1 cellular context compared by ENCODE assay signal in genomic region chr6:145963216-145964068, GRCh38.
TF ChIP-seq lines count a peak whose summit lies in the region.

No MANE protein-coding gene starts in this region.

TF ChIP-seq in GM12878, 131 proteins besides CTCF, POLR2A, EP300 and RAD21:
- 0 out of 2 replicates have a peak, but pooled peaks have one; percentile 17 for TF ChIP-seq TCF12 (IDR thresholded peaks at IDR 0.05; ENCODE audit: low read depth, low read length)
- peak; percentile 99 for TF ChIP-seq PAX5 (IDR thresholded peaks at IDR 0.05; ENCODE audit: borderline replicate concordance, low read depth, low read length)
- TF ChIP-seq FOXM1 (IDR thresholded peaks at IDR 0.05; ENCODE audit: low read depth, low read length), result no peak
- TF ChIP-seq DPF2 (IDR thresholded peaks at IDR 0.05), result 0 out of 2 replicates have a peak, but pooled peaks have one; percentile 39
- no peak for TF ChIP-seq E4F1 (IDR thresholded peaks at IDR 0.05; ENCODE audit: borderline replicate concordance, partially characterized antibody)
- no peak for TF ChIP-seq YY1 (IDR thresholded peaks at IDR 0.05; ENCODE audit: low read depth, low read length)
- 0 out of 2 replicates have a peak, but pooled peaks have one; percentile 6 for TF ChIP-seq SREBF1 (IDR thresholded peaks at IDR 0.05; ENCODE audit: low read length)
- no peak for TF ChIP-seq NKRF (conservative IDR thresholded peaks at IDR 0.05)
- TF ChIP-seq IKZF2 (IDR thresholded peaks at IDR 0.05), result peak; percentile 50; a peak in 2 of 4 replicates
- 0 out of 2 replicates have a peak, but pooled peaks have one; percentile 13 for TF ChIP-seq NBN (IDR thresholded peaks at IDR 0.05)
- TF ChIP-seq IKZF1 (conservative IDR thresholded peaks at IDR 0.05), result 0 out of 2 replicates have a peak, but pooled peaks have one; percentile 49
- TF ChIP-seq EED (IDR thresholded peaks at IDR 0.05; ENCODE audit: low read depth), result 0 out of 2 replicates have a peak, but pooled peaks have one; percentile 56
- 0 out of 2 replicates have a peak, but pooled peaks have one; percentile 62 for TF ChIP-seq LARP7 (IDR thresholded peaks at IDR 0.05)
- peak; percentile 68; the same call in 1 of the 2 replicates for TF ChIP-seq ASH2L (IDR thresholded peaks at IDR 0.05; ENCODE audit: borderline replicate concordance, low read depth)
TF ChIP-seq in GM12878: peak in this region for 10.
